Comparison of ENCODE assay signal across 23 cellular contexts in genomic region chr14:78104655-78105054, GRCh38.
"Had no signal": no experiment of that assay in that cellular context is flagged by ENCODE, and none has a peak within 500 bp of the region (broad histone marks: within the 10 kb centered on the region; RNA-seq: fewer than 3 reads in every experiment).

No MANE protein-coding gene starts in this region.

- H3K36me3 Mint-ChIP-seq: mesothelial cell of epicardium; naive B cell; naive thymus-derived CD8-positive, alpha-beta T cell had no signal

- H3K9me3 ChIP-seq: esophagus squamous epithelium, gastrocnemius medialis, left lung, lower lobe of right lung, mucosa of descending colon had no signal

- H3K27ac Mint-ChIP-seq: mesothelial cell of epicardium; naive B cell; naive thymus-derived CD8-positive, alpha-beta T cell had no signal

- DNase-seq: dermis blood vessel endothelial cell; dorsolateral prefrontal cortex; effector CD4-positive, alpha-beta T cell; effector memory CD4-positive, alpha-beta T cell; erythroblast; esophagus squamous epithelium; foreskin fibroblast; foreskin melanocyte; gastrocnemius medialis; glutamatergic neuron; head of caudate nucleus; heart right ventricle; hippocampal formation; left cardiac atrium; left lung; left ventricle myocardium superior; lower lobe of right lung; mesenchymal stem cell; mucosa of descending colon; naive B cell; naive thymus-derived CD8-positive, alpha-beta T cell had no signal

- H3K4me3 Mint-ChIP-seq: mesothelial cell of epicardium; naive B cell; naive thymus-derived CD8-positive, alpha-beta T cell had no signal

- H3K4me1 Mint-ChIP-seq: mesothelial cell of epicardium; naive B cell; naive thymus-derived CD8-positive, alpha-beta T cell had no signal

- ATAC-seq: esophagus mucosa; gastrocnemius medialis; heart right ventricle; left cardiac atrium; left lung; left ventricle myocardium superior; lower lobe of right lung; mucosa of descending colon; naive thymus-derived CD8-positive, alpha-beta T cell had no signal
